ENCODE assay signal across 3 cellular contexts in the genomic region with DNA sequence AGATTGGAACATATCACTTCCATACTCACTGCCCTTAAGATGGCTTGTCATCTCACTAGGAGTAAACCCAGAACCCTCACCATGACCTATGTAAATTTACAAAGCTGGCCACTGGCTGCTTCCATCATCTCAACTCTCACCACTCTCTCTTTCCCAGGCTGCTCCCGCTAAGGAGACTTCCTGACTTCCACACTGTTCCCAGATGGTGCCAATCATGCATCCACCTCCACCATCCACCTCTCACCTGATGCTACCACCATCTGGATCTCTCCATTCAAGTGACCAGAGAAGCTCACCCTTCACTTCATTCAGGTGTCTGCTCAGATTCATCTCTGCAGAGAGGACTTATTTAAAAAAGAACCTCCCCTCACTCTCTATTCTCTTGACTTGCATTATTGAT.
"Had no signal": no experiment of that assay in that cellular context is flagged by ENCODE, and none has a peak within 500 bp of the region (broad histone marks: within the 10 kb centered on the region; RNA-seq: fewer than 3 reads in every experiment).

No MANE protein-coding gene starts in this region.

- ATAC-seq: GM12878 had no signal

- DNase-seq: GDM1, GF-D8 had no signal
